ENCODE assay signal across 10 cellular contexts in the genomic region with DNA sequence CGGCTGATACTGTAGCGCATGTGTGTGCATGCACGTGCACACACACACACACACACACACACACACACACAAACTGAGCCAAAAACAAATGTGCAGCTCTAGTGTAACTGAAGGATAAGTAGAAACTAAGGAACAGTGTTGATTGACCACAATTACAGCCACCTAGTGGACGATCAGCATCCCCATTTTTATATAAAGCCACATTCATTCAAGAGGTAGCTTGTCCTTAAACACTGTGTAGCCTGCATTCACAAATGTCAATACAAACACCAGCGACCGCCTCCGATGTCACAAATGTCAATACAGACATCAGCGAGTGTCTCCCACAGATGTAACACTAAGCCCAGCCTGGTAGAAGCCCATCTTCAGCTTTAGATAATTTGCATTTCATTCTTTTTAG.
A peak's percentile ranks its signal among the peaks of the same experiment; 100 is the strongest.
DNase-seq lines count a peak whose midpoint lies in the region; ATAC-seq and TF ChIP-seq lines count a peak whose summit lies in the region.
"Had no signal": no experiment of that assay in that cellular context is flagged by ENCODE, and none has a peak within 500 bp of the region (broad histone marks: within the 10 kb centered on the region; RNA-seq: fewer than 3 reads in every experiment).

No MANE protein-coding gene starts in this region.

- H3K9me3 Mint-ChIP-seq in progenitor cell of endocrine pancreas (ENCODE audit: low read depth), result peaks cover 4% of the 10 kb centered on the region
- H3K9me3 Mint-ChIP-seq: activated naive CD4-positive, alpha-beta T cell treated with anti-CD3 and anti-CD28 coated beads, Interleukin-2, amount 50 U/mL, for 24 hours had no signal

- H3K36me3 Mint-ChIP-seq in progenitor cell of endocrine pancreas (ENCODE audit: insufficient read depth), result no peaks in the 10 kb centered on the region

- H3K4me3 Mint-ChIP-seq in progenitor cell of endocrine pancreas (ENCODE audit: low read depth), result no peak overlapping the region
- H3K4me3 Mint-ChIP-seq: activated naive CD4-positive, alpha-beta T cell treated with anti-CD3 and anti-CD28 coated beads, Interleukin-2, amount 50 U/mL, for 24 hours had no signal

- peak; percentile 72 for DNase-seq in NCI-H748 treated with DMSO at 0.1 percent for 48 hours (lab: John Stamatoyannopoulos, UW)
- DNase-seq in epithelial cell of proximal tubule (ENCODE audit: low read depth), result peak; percentile 10
- no peak for DNase-seq in progenitor cell of endocrine pancreas (ENCODE audit: low spot score, unreplicated experiment)
- no peak for DNase-seq in activated T-cell treated with anti-CD3 and anti-CD28 coated beads, Interleukin-2, amount 50 U/mL, for 1 hour
- DNase-seq in NCI-H345 (lab: John Stamatoyannopoulos, UW), result no peak
- DNase-seq: upper lobe of left lung had no signal

- no peak for ATAC-seq in HG03520 (IDR thresholded peaks at IDR 0.05; ENCODE audit: unreplicated experiment)
- no peak for ATAC-seq in GM21528 (IDR thresholded peaks at IDR 0.05; ENCODE audit: low FRiP score, unreplicated experiment)

- H3K4me1 Mint-ChIP-seq in progenitor cell of endocrine pancreas (ENCODE audit: low read depth), result no peaks in the 10 kb centered on the region
- H3K4me1 Mint-ChIP-seq: activated naive CD4-positive, alpha-beta T cell treated with anti-CD3 and anti-CD28 coated beads, Interleukin-2, amount 50 U/mL, for 24 hours had no signal

- TF ChIP-seq CTCF in GM12874 (IDR thresholded peaks at IDR 0.05; ENCODE audit: insufficient read depth, low read depth, low read length) (0 out of 2 replicates have a peak, but pooled peaks have one; percentile 11), epithelial cell of proximal tubule (conservative IDR thresholded peaks at IDR 0.05; ENCODE audit: low read depth, low read length) (peak; percentile 59), progenitor cell of endocrine pancreas (IDR thresholded peaks at IDR 0.05; ENCODE audit: unreplicated experiment) (peak; percentile 43)

- H3K4me3 ChIP-seq in epithelial cell of proximal tubule (ENCODE audit: low read depth, low read length), result no peak overlapping the region
- H3K4me3 ChIP-seq: upper lobe of left lung had no signal

- no peaks in the 10 kb centered on the region for H3K27me3 Mint-ChIP-seq in progenitor cell of endocrine pancreas
- H3K27me3 Mint-ChIP-seq: activated naive CD4-positive, alpha-beta T cell treated with anti-CD3 and anti-CD28 coated beads, Interleukin-2, amount 50 U/mL, for 24 hours had no signal

- no peak overlapping the region for H3K27ac Mint-ChIP-seq in progenitor cell of endocrine pancreas
- H3K27ac Mint-ChIP-seq: activated naive CD4-positive, alpha-beta T cell treated with anti-CD3 and anti-CD28 coated beads, Interleukin-2, amount 50 U/mL, for 24 hours had no signal

Comparison
In these comparisons a context has a peak if more than half of its experiments do, and no peak if none do; other contexts are left out.
1. DNase-seq: peak in NCI-H748 treated with DMSO at 0.1 percent for 48 hours (single experiment) and epithelial cell of proximal tubule (single experiment); none in progenitor cell of endocrine pancreas (single experiment), activated T-cell treated with anti-CD3 and anti-CD28 coated beads, Interleukin-2, amount 50 U/mL, for 1 hour (single experiment) and NCI-H345 (single experiment).
2. Peak in every context shown above with its lines, with median percentiles within 50 percentile points of each other: CTCF ChIP-seq.